Comparison of ENCODE assay signal across 8 cellular contexts in the genomic region with DNA sequence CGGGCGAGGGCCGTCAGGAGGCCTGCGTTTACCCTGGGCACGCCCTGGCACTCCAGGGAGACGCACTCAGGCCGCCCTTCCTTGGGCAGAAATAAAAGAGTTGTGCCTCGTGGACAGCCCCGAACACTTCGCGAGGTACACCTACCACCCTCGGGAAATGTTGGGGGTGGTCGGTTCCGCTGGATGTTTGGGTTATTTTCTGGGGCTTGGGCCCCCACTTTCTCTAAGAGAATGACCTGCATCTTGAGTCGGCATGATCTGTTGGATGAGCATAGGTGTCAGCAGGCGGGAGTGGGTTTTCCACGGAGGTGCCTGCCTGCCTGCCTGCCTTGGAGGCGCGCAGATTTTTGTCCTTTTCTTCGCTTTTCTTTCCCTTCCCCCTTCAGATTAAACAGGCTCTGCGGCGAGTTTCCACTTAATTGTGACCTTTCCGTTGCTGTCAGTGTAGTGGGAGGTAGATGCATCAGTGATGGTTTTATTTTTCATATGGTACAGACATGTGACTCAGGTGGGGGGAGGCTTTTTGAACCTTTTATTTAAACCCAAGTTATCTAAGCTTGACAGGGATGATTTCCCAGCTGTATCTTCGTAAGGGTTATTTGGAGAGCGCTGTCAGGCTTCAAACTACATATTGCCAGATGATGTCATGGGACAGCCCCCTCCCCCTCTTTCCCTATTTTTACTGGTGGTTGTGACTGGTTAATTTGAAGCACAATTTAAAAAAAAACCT. TPM values are rescaled to one million over a fixed set of nuclear protein-coding genes. Genes with fewer than 3 reads are reported as not detected.
A peak's percentile ranks its signal among the peaks of the same experiment; 100 is the strongest.
DNase-seq lines count a peak whose midpoint lies in the region; ATAC-seq and TF ChIP-seq lines count a peak whose summit lies in the region.

No MANE protein-coding gene starts in this region.

- H3K27me3 Mint-ChIP-seq in naive thymus-derived CD4-positive, alpha-beta T cell = peaks cover 0 to 23% (median 0%) of the 10 kb centered on the region in 5 donors

- H3K36me3 Mint-ChIP-seq in naive thymus-derived CD4-positive, alpha-beta T cell = no peaks in the 10 kb centered on the region

- CTCF ChIA-PET in IMR-90 (lab: Yijun Ruan, JAX) = no interaction called here
- CTCF ChIA-PET in naive thymus-derived CD4-positive, alpha-beta T cell (lab: Charles Lee) = interaction anchor here (0.7 to 0.9 kb wide), 4 partner anchors 13 to 1560 kb away, joined by 3 to 5 read pairs (median 4); no protein-coding TSS in a partner anchor

- H3K18ac ChIP-seq in IMR-90 (ENCODE audit: low read depth, low read length) = peak overlapping the region; percentile 17

- POLR2A ChIA-PET in IMR-90 (lab: Charles Lee; ENCODE audit: unreplicated experiment) = no interaction called here
- POLR2A ChIA-PET in naive thymus-derived CD4-positive, alpha-beta T cell (lab: Charles Lee) = interaction anchor here (0.8 kb wide), 1 partner anchor 497 kb away, joined by 4 read pairs; no protein-coding TSS in a partner anchor

- H3K4me3 Mint-ChIP-seq in naive thymus-derived CD4-positive, alpha-beta T cell = peak overlapping the region; percentile 75 to 93 (median 89)

- H3K4ac ChIP-seq in IMR-90 (ENCODE audit: low read depth, low read length) = peak overlapping the region; percentile 76

- H3K9ac ChIP-seq in IMR-90 (ENCODE audit: low read depth, low read length) = peak overlapping the region; percentile 88

- no peak overlapping the region for H2BK20ac ChIP-seq in IMR-90 (ENCODE audit: low read depth, low read length)

- peak overlapping the region; percentile 93 for H3K4me2 ChIP-seq in IMR-90 (ENCODE audit: low read depth, low read length)

- peak overlapping the region; percentile 22; the same call in 1 of the 3 replicates for H2BK15ac ChIP-seq in IMR-90 (ENCODE audit: low read depth, low read length)

- H3K27me3 ChIP-seq in IMR-90 (ENCODE audit: control insufficient read depth, insufficient read depth, low read length) = no peaks in the 10 kb centered on the region
- H3K27me3 ChIP-seq in naive thymus-derived CD4-positive, alpha-beta T cell (ENCODE audit: control insufficient read depth in 2 of 2, insufficient read depth in 2 of 2, low read length in 2 of 2) = no peaks in the 10 kb centered on the region
- no peaks in the 10 kb centered on the region for H3K27me3 ChIP-seq in upper lobe of right lung

- intact Hi-C loops in IMR-90 (cut with micrococcal nuclease) (loop anchor here (1.0 to 5.0 kb wide), 4 partner anchors 113 to 346 kb away; partner anchors contain the start of gene PPP1R3C), upper lobe of right lung (cut with DNase I) (no loop called here)
- intact Hi-C loops in naive thymus-derived CD4-positive, alpha-beta T cell (cut with micrococcal nuclease) = loop anchor here (1.0 to 10.0 kb wide), 16 partner anchors 22 to 1709 kb away; partner anchors contain the start of genes RPP30 (in 2 of the 2), TNKS2 (in 2 of the 2), BTAF1 (in 1 of the 2) and EXOC6 (in 1 of the 2)

- H2AFZ ChIP-seq in IMR-90 (replicated peaks; ENCODE audit: low read length, poor library complexity) = peak overlapping the region; percentile 94

- no TSS peak for BruUV-seq in IMR-90 (replicated peaks; lab: Mats Ljungman, UMichigan)

- H2BK5ac ChIP-seq in IMR-90 (ENCODE audit: low read depth, low read length, poor library complexity, severe bottlenecking) = peak overlapping the region; percentile 80

- no peaks in the 10 kb centered on the region for H3K9me3 Mint-ChIP-seq in naive thymus-derived CD4-positive, alpha-beta T cell

- H3K4me3 ChIP-seq in IMR-90 (ENCODE audit: insufficient read depth, low read depth, low read length) (peak overlapping the region; percentile 83), epithelial cell of proximal tubule (ENCODE audit: low read depth, low read length) (peak overlapping the region; percentile 89), upper lobe of right lung (peak overlapping the region; percentile 89)
- peak overlapping the region; percentile 60 for H3K4me3 ChIP-seq in naive thymus-derived CD4-positive, alpha-beta T cell (ENCODE audit: low read length)

- TF ChIP-seq CTCF in IMR-90 (conservative IDR thresholded peaks at IDR 0.05; ENCODE audit: low read depth, low read length) (no peak), epithelial cell of proximal tubule (conservative IDR thresholded peaks at IDR 0.05; ENCODE audit: low read depth, low read length) (no peak), upper lobe of right lung (IDR thresholded peaks at IDR 0.05) (no peak)

- peak overlapping the region; percentile 53 for H2AK5ac ChIP-seq in IMR-90 (ENCODE audit: low read depth, low read length)

- peak overlapping the region; percentile 40; the same call in 1 of the 2 replicates for H2BK120ac ChIP-seq in IMR-90 (ENCODE audit: low read depth, low read length)

- dilution Hi-C loops in IMR-90 (cut with HindIII; ENCODE audit: low sequenced_read_pairs, unreplicated experiment) = no loop called here

- DNase-seq in Daoy (ENCODE audit: low read depth) (peak; percentile 15), IMR-90 (peak; percentile 63), epithelial cell of proximal tubule (ENCODE audit: low read depth) (no peak), upper lobe of right lung (no peak), NCI-H2081 (lab: John Stamatoyannopoulos, UW) (no peak)
- peak; percentile 8 for DNase-seq in activated CD4-positive, alpha-beta T cell treated with anti-CD3 and anti-CD28 coated beads, Interleukin-2, amount 50 U/mL, for 1 hour
- DNase-seq in naive thymus-derived CD4-positive, alpha-beta T cell = peak in 4 of 9 donors; percentile 2 to 25 (median 14)

- no peak for TF ChIP-seq POLR2A in IMR-90 (IDR thresholded peaks at IDR 0.05; ENCODE audit: low read depth, low read length)

- in situ Hi-C loops in IMR-90 (cut with MboI; ENCODE audit: low sequenced_read_pairs) = no loop called here

- peaks cover 17 to 34% of the 10 kb centered on the region in 2 experiments; a peak in 3 of 4 replicates for H3K79me1 ChIP-seq in IMR-90 (ENCODE audit: low read depth in 1 of 2, low read length in 2 of 2)

- H4K8ac ChIP-seq in IMR-90 (ENCODE audit: low read depth in 2 of 2, low read length in 2 of 2) = peak overlapping the region; percentile 58 to 68; a peak in 3 of 4 replicates

- H2AK9ac ChIP-seq in IMR-90 (replicated peaks; ENCODE audit: low read depth, low read length, poor library complexity) = peak overlapping the region; percentile 48

- H3K36me3 ChIP-seq in IMR-90 (ENCODE audit: control insufficient read depth, insufficient read depth, low read length) (no peaks in the 10 kb centered on the region), upper lobe of right lung (no peaks in the 10 kb centered on the region)
- H3K36me3 ChIP-seq in naive thymus-derived CD4-positive, alpha-beta T cell (ENCODE audit: control insufficient read depth in 2 of 3, insufficient read depth in 3 of 3, low read length in 3 of 3) = peaks cover 0 to 6% (median 0%) of the 10 kb centered on the region in 3 experiments

- peak overlapping the region; percentile 58; the same call in 1 of the 2 replicates for H3K56ac ChIP-seq in IMR-90 (ENCODE audit: extremely low read depth, insufficient read depth, low read length)

- peak overlapping the region; percentile 50; the same call in 1 of the 2 replicates for H4K91ac ChIP-seq in IMR-90 (ENCODE audit: insufficient read depth, low read depth, low read length)

- H3K9me3 ChIP-seq in IMR-90 (ENCODE audit: control insufficient read depth, insufficient read depth, low read length) (no peaks in the 10 kb centered on the region), upper lobe of right lung (no peaks in the 10 kb centered on the region)
- no peaks in the 10 kb centered on the region for H3K9me3 ChIP-seq in naive thymus-derived CD4-positive, alpha-beta T cell (ENCODE audit: control insufficient read depth in 2 of 3, low read length in 3 of 3)

- no peaks in the 10 kb centered on the region for H3K9me1 ChIP-seq in IMR-90 (ENCODE audit: insufficient read depth, low read length)

- peak overlapping the region; percentile 64 to 91 (median 83) for H3K27ac Mint-ChIP-seq in naive thymus-derived CD4-positive, alpha-beta T cell

- peak overlapping the region; percentile 43 for H4K5ac ChIP-seq in IMR-90 (ENCODE audit: low read depth, low read length)

- ATAC-seq in IMR-90 (ENCODE audit: low read depth) = peak; percentile 38
- ATAC-seq in naive thymus-derived CD4-positive, alpha-beta T cell = no peak
- peak; percentile 82 for ATAC-seq in upper lobe of right lung
- no peak for ATAC-seq in HG03108 (IDR thresholded peaks at IDR 0.05; ENCODE audit: unreplicated experiment)

- H4K20me1 ChIP-seq in IMR-90 (ENCODE audit: insufficient read depth, low read length) = no peaks in the 10 kb centered on the region; the same call in 1 of the 2 replicates

- H3K27ac ChIP-seq in IMR-90 (ENCODE audit: insufficient read depth, low read length) = peak overlapping the region; percentile 88
- peak overlapping the region; percentile 62 for H3K27ac ChIP-seq in naive thymus-derived CD4-positive, alpha-beta T cell (ENCODE audit: low read depth, low read length)
- H3K27ac ChIP-seq in upper lobe of right lung = peak overlapping the region; percentile 100

- peaks cover 8 to 20% (median 16%) of the 10 kb centered on the region in 7 donors for H3K4me1 Mint-ChIP-seq in naive thymus-derived CD4-positive, alpha-beta T cell

- no peak for TF ChIP-seq RAD21 in IMR-90 (IDR thresholded peaks at IDR 0.05; ENCODE audit: low read length)

- WGBS in IMR-90 (ENCODE audit: extremely low coverage in 2 of 2, insufficient read length in 1 of 2), 2 experiments = 0% methylated on average over 5 of the region's 25 CpGs; no CpG with 5 or more reads in 1 of the 2 experiments

- peak overlapping the region; percentile 86 for H3K23ac ChIP-seq in IMR-90 (ENCODE audit: low read depth, low read length)

- H3K4me1 ChIP-seq in IMR-90 (ENCODE audit: control insufficient read depth, insufficient read depth, low read length) = no peaks in the 10 kb centered on the region
- peaks cover 8 to 20% of the 10 kb centered on the region in 2 donors for H3K4me1 ChIP-seq in naive thymus-derived CD4-positive, alpha-beta T cell (ENCODE audit: control insufficient read depth in 2 of 2, insufficient read depth in 2 of 2, low read length in 2 of 2)
- H3K4me1 ChIP-seq in upper lobe of right lung = peaks cover 8% of the 10 kb centered on the region

- peak overlapping the region; percentile 88 for H3K14ac ChIP-seq in IMR-90 (replicated peaks; ENCODE audit: low read depth, low read length)

RNA-seq across cellular contexts. Expression of gene HECTD2, which starts 0.7 kb away (rescaled TPM):
- 5.9 and 6.0 TPM in 2 replicates for total RNA-seq in Daoy (2014; rRNA removed; shearing (Covaris generic))
- total RNA-seq in IMR-90 (2012; rRNA removed) (5.9 and 10.3 TPM in 2 replicates), epithelial cell of proximal tubule (3.7 and 4.1 TPM in 2 replicates), upper lobe of right lung (14.8 TPM)
- 3.2 and 5.2 TPM in 2 replicates for polyA plus RNA-seq in IMR-90 (2012; rRNA removed)
- polyA plus RNA-seq in IMR-90 (2012; cell fraction: cytosol; rRNA removed) = 0.97 and 1.2 TPM in 2 replicates
- 2.9 and 22.5 TPM in 2 replicates for polyA plus RNA-seq in IMR-90 (2012; cell fraction: nucleus; rRNA removed; ENCODE audit: low replicate concordance)
- 1 to 10 TPM; 1.1 to 4.6 (median 2.0) TPM for total RNA-seq in naive thymus-derived CD4-positive, alpha-beta T cell
- polyA plus RNA-seq in naive thymus-derived CD4-positive, alpha-beta T cell = under 1 TPM; 0.62 to 0.74 TPM

Comparison
In these comparisons a context has a peak if more than half of its experiments do, and no peak if none do; other contexts are left out.
1. DNase-seq: peak in Daoy (single experiment), IMR-90 (single experiment) and activated CD4-positive, alpha-beta T cell treated with anti-CD3 and anti-CD28 coated beads, Interleukin-2, amount 50 U/mL, for 1 hour (single experiment); none in epithelial cell of proximal tubule (single experiment), upper lobe of right lung (single experiment) and NCI-H2081 (0 of 2).
2. ATAC-seq: peak in IMR-90 (single experiment) and upper lobe of right lung (single experiment); none in naive thymus-derived CD4-positive, alpha-beta T cell (single experiment) and HG03108 (single experiment).
3. Peak in every context shown above with its lines, with median percentiles within 50 percentile points of each other: H3K27ac ChIP-seq and H3K4me3 ChIP-seq.